ENCODE assay signal across 8 cellular contexts in the genomic region with DNA sequence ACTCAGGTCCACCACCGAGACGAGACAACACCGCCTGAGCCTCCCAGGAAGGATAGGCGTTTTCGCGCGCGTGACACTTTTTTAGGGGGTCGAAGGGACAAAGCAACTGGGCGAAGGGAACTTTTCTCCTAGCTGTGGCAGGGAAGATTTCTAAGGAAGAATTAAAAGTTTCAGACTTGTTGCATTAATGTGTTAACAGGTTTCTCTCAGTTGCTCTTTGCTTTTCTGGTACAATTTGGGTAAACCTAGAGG. TPM values are rescaled to one million over a fixed set of nuclear protein-coding genes. Genes with fewer than 3 reads are reported as not detected.
DNase-seq lines count a peak whose midpoint lies in the region; ATAC-seq and TF ChIP-seq lines count a peak whose summit lies in the region.

No MANE protein-coding gene starts in this region.

- H3K27ac Mint-ChIP-seq in activated CD4-positive, alpha-beta memory T cell treated with anti-CD3 and anti-CD28 coated beads for 36 hours: peak overlapping the region; percentile 91
- H3K27ac Mint-ChIP-seq in glutamatergic neuron (ENCODE audit: unreplicated experiment): peak overlapping the region; percentile 91

- H3K9me3 ChIP-seq in skeletal muscle tissue (ENCODE audit: control insufficient read depth in 3 of 3, low read length in 3 of 3): no peaks in the 10 kb centered on the region

- H3K27me3 ChIP-seq in H7 (ENCODE audit: control insufficient read depth, insufficient read depth, low read length) (no peaks in the 10 kb centered on the region), skeletal muscle tissue (ENCODE audit: control insufficient read depth in 3 of 3, insufficient read depth in 3 of 3, low read length in 3 of 3) (no peaks in the 10 kb centered on the region)

- intact Hi-C loops in activated CD4-positive, alpha-beta memory T cell treated with anti-CD3 and anti-CD28 coated beads for 36 hours (cut with micrococcal nuclease): loop anchor here (1.0 to 2.0 kb wide), 6 partner anchors 27 to 385 kb away; a partner anchor contains a TSS

- H3K4me3 Mint-ChIP-seq in activated CD4-positive, alpha-beta memory T cell treated with anti-CD3 and anti-CD28 coated beads for 36 hours: peak overlapping the region; percentile 94
- H3K4me3 Mint-ChIP-seq in glutamatergic neuron (ENCODE audit: unreplicated experiment): peak overlapping the region; percentile 97

- peaks cover 14 to 25% (median 25%) of the 10 kb centered on the region in 3 donors for H3K4me1 ChIP-seq in skeletal muscle tissue (ENCODE audit: control insufficient read depth in 3 of 3, insufficient read depth in 3 of 3, low read length in 3 of 3)

- H3K4me3 ChIP-seq in H7 (ENCODE audit: insufficient read depth, low read depth, low read length) (peak overlapping the region; percentile 98), skeletal muscle tissue (ENCODE audit: low read length in 3 of 3) (peak overlapping the region; percentile 88 to 99 (median 94))

- H3K9me3 Mint-ChIP-seq in activated CD4-positive, alpha-beta memory T cell treated with anti-CD3 and anti-CD28 coated beads for 36 hours: no peaks in the 10 kb centered on the region
- peaks cover 15% of the 10 kb centered on the region for H3K9me3 Mint-ChIP-seq in glutamatergic neuron (ENCODE audit: unreplicated experiment)

- peak overlapping the region; percentile 98 for H3K27ac ChIP-seq in skeletal muscle tissue (ENCODE audit: low read depth, low read length)

- no peaks in the 10 kb centered on the region for H3K36me3 ChIP-seq in H7 (replicated peaks; ENCODE audit: control insufficient read depth, insufficient read depth, low read length)
- H3K36me3 ChIP-seq in skeletal muscle tissue (ENCODE audit: control insufficient read depth in 3 of 3, insufficient read depth in 3 of 3, low read length in 3 of 3): no peaks in the 10 kb centered on the region

- CTCF ChIA-PET in activated CD4-positive, alpha-beta memory T cell treated with anti-CD3 and anti-CD28 coated beads for 36 hours (lab: Charles Lee): interaction anchor here (0.6 to 5.5 kb wide), 5 partner anchors 55 to 371 kb away, joined by 3 to 46 read pairs (median 3); no protein-coding TSS in a partner anchor

- POLR2A ChIA-PET in activated CD4-positive, alpha-beta memory T cell treated with anti-CD3 and anti-CD28 coated beads for 36 hours (lab: Charles Lee): interaction anchor here (0.7 to 1.0 kb wide), 2 partner anchors 26 to 27 kb away, joined by 3 read pairs; no protein-coding TSS in a partner anchor

- H3K27me3 Mint-ChIP-seq in activated CD4-positive, alpha-beta memory T cell treated with anti-CD3 and anti-CD28 coated beads for 36 hours: peaks cover 5% of the 10 kb centered on the region
- H3K27me3 Mint-ChIP-seq in glutamatergic neuron (ENCODE audit: unreplicated experiment): peaks cover 12% of the 10 kb centered on the region

- no peak for DNase-seq in H7
- DNase-seq in activated CD4-positive, alpha-beta memory T cell treated with anti-CD3 and anti-CD28 coated beads for 36 hours: no peak
- DNase-seq in glutamatergic neuron: no peak
- no peak for DNase-seq in cerebellum (ENCODE audit: low spot score)
- no peak for DNase-seq in NCI-H526 treated with DMSO at 0.1 percent for 48 hours (lab: John Stamatoyannopoulos, UW)
- DNase-seq in MV-4-11 (lab: John Stamatoyannopoulos, UW): no peak

- no peak for TF ChIP-seq CTCF in glutamatergic neuron (IDR thresholded peaks at IDR 0.05; ENCODE audit: partially characterized antibody, unreplicated experiment)

- ATAC-seq in GM21825 (IDR thresholded peaks at IDR 0.05; ENCODE audit: unreplicated experiment): no peak

- peaks cover 52% of the 10 kb centered on the region for H3K4me1 Mint-ChIP-seq in activated CD4-positive, alpha-beta memory T cell treated with anti-CD3 and anti-CD28 coated beads for 36 hours (ENCODE audit: low read depth)
- H3K4me1 Mint-ChIP-seq in glutamatergic neuron (ENCODE audit: low read depth, unreplicated experiment): peaks cover 11% of the 10 kb centered on the region

- H3K9ac ChIP-seq in skeletal muscle tissue (ENCODE audit: low read depth in 1 of 3, low read length in 3 of 3): peak overlapping the region; percentile 97 to 100 (median 97)

- H3K36me3 Mint-ChIP-seq in activated CD4-positive, alpha-beta memory T cell treated with anti-CD3 and anti-CD28 coated beads for 36 hours: peaks cover 19% of the 10 kb centered on the region
- H3K36me3 Mint-ChIP-seq in glutamatergic neuron (ENCODE audit: unreplicated experiment): no peaks in the 10 kb centered on the region

RNA-seq across cellular contexts. Expression of a gene that starts 1.8 kb away (rescaled TPM):
- 30.6 and 48.5 TPM in 2 replicates for total RNA-seq in H7 (2014; rRNA removed; shearing (Covaris generic))
- 10 to 100 TPM; 29.6 to 30.5 TPM for total RNA-seq in activated CD4-positive, alpha-beta memory T cell treated with anti-CD3 and anti-CD28 coated beads for 36 hours
- total RNA-seq in glutamatergic neuron (ENCODE audit: unreplicated experiment): 53.2 TPM
- total RNA-seq in skeletal muscle tissue: 81.9 TPM
- total RNA-seq in cerebellum: 129 TPM
